ENCODE assay signal across 8 cellular contexts in the genomic region with DNA sequence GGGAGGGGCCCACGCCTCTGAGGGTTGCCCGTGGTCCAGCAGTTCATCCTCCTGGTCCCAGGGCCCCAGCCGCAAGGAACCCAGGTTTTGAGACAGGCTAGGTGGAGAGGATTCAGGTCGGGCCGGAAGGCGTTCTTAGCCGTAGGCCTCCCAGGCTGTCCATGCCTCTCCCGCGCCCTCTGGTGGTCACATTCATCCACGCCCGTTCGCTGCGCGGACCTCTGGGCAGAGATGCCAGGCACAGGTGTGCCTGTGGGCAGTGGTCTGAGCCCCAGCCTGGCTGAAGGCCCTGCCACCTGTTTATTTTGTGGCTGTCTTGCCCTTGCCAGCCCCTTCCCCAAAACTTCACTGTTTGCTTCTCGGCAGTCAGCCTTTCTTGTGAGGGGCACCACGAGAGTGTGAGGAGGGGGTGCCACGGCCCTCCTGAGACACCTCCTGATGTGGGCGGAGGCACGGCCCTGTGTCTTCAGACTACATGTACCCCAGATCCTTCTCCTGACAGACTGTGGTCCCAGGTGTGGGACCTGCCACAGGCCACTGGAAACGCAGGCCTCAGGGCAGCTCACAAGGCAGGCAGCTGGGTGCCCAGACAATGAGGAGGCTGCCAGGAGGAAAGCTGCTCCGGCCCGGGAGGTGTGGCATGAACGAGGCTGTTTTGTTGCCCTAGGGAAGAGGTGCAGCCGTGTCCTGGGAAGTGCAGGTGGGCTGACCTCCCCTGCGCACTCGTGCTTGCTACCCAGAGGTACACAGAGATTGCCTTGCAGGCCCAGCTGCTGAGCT. TPM values are rescaled to one million over a fixed set of nuclear protein-coding genes. Genes with fewer than 3 reads are reported as not detected.
DNase-seq lines count a peak whose midpoint lies in the region; ATAC-seq, FAIRE-seq and TF ChIP-seq lines count a peak whose summit lies in the region.

No MANE protein-coding gene starts in this region.

- FAIRE-seq in H54 (lab: Jason Lieb, UNC), result no peak

- H3K27ac ChIP-seq in coronary artery (peak overlapping the region in 1 of 2 donors; percentile 34), lower lobe of right lung (no peak overlapping the region)

- TF ChIP-seq POLR2A in H54 (IDR thresholded peaks at IDR 0.05; ENCODE audit: low read depth, low read length), result no peak

- no peaks in the 10 kb centered on the region for H3K27me3 ChIP-seq in lower lobe of right lung (ENCODE audit: low read depth)

- peaks cover 32% of the 10 kb centered on the region for H3K4me1 ChIP-seq in lower lobe of right lung

- H3K4me3 ChIP-seq in coronary artery (no peak overlapping the region), lower lobe of right lung (no peak overlapping the region)

- TF ChIP-seq CTCF in coronary artery (IDR thresholded peaks at IDR 0.05), result peak; percentile 91
- TF ChIP-seq CTCF in lower lobe of right lung (IDR thresholded peaks at IDR 0.05), result peak; percentile 98

- intact Hi-C loops in lower lobe of right lung (cut with DNase I), result no loop called here

- peaks cover 62% of the 10 kb centered on the region for H3K36me3 ChIP-seq in lower lobe of right lung

- peak; percentile 51 to 54 for ATAC-seq in lower lobe of right lung
- ATAC-seq in HG02970 (IDR thresholded peaks at IDR 0.05; ENCODE audit: low FRiP score, unreplicated experiment), result no peak

- no peaks in the 10 kb centered on the region for H3K9me3 ChIP-seq in lower lobe of right lung

- DNase-seq in AG20443 (ENCODE audit: low spot score) (peak; percentile 86), H54 (ENCODE audit: insufficient read length, low spot score) (peak; percentile 83), NCI-H510A (lab: John Stamatoyannopoulos, UW) (peak; percentile 30), coronary artery (ENCODE audit: low spot score) (no peak), lower lobe of right lung (peak; percentile 92)
- DNase-seq in activated CD4-positive, alpha-beta T cell treated with anti-CD3 and anti-CD28 coated beads, Interleukin-2, amount 50 U/mL, for 24 hours (ENCODE audit: low read depth in 1 of 2, low spot score in 1 of 2), result peak; percentile 82 to 92
- DNase-seq in stimulated activated CD4-positive, alpha-beta T cell treated with anti-CD3 and anti-CD28 coated beads, TNF-alpha, amount 100 ng/mL, for 4 hours (ENCODE audit: low read depth in 3 of 3), result peak; percentile 75 to 86 (median 86)

RNA-seq across cellular contexts. Expression of gene UVSSA, which starts 5.0 kb away (rescaled TPM):
- total RNA-seq in lower lobe of right lung, result 27.9 TPM

RNA-seq across cellular contexts. Expression of gene NKX1-1, which starts 54.2 kb away (rescaled TPM):
- total RNA-seq in lower lobe of right lung, result not detected
